ENCODE assay signal across 15 cellular contexts in the genomic region with DNA sequence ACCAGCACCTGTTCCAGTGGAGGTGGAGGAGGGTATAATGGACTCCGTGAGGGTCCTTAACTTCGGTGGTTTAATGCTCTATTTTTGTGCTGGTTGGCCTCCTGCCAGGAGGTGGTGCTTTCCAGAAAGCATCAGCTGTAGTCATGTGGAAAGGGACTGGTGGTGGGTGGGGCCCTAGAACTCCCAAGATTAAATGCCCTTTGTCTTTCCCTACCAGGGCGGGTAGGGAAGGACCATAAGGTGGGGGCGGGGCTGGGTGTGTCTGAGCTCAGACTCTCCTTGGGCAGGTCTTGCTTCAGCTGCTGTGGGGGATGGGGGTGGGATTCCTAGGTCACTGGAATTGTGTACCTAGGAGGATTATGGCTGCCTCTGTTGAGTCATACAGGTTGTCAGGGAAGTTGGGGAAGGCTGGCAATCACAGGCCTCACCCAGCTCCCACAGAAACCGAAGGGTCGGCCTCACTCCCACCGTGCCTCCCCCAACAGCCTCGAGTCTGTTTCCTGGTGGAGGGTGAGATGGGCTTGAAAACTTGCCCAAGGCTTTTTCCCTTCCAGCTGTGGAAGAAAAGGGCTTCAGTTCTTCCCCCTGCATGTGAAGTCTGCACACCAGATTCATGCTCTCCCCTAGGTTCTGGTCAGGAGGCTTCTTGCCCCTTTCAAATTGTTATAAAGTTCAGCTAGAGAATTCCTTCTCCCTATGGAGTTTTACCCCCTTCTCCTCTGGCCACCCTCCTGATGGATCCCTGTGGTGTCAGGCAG.
DNase-seq lines count a peak whose midpoint lies in the region; ATAC-seq and TF ChIP-seq lines count a peak whose summit lies in the region.
"Had no signal": no experiment of that assay in that cellular context is flagged by ENCODE, and none has a peak within 500 bp of the region (broad histone marks: within the 10 kb centered on the region; RNA-seq: fewer than 3 reads in every experiment).

No MANE protein-coding gene starts in this region.

- no peaks in the 10 kb centered on the region for H4K20me1 ChIP-seq in BLaER1
- no peaks in the 10 kb centered on the region for H4K20me1 ChIP-seq in HCT116 (ENCODE audit: insufficient read depth)

- POLR2A ChIA-PET in HCT116 (lab: Charles Lee): no interaction called here

- no peak overlapping the region for H3K27ac ChIP-seq in BLaER1
- H3K27ac ChIP-seq in HCT116 (ENCODE audit: low read depth, low read length): no peak overlapping the region
- peak overlapping the region in 3 of 4 donors; percentile 58 to 68 (median 60) for H3K27ac ChIP-seq in esophagus squamous epithelium
- no peak overlapping the region for H3K27ac ChIP-seq in tibial nerve
- H3K27ac ChIP-seq: adrenal gland, gastrocnemius medialis, neutrophil had no signal

- no peak overlapping the region for H2AFZ ChIP-seq in HCT116 (ENCODE audit: low read depth, low read length, poor library complexity, severe bottlenecking)

- TF ChIP-seq EP300 in tibial nerve (IDR thresholded peaks at IDR 0.05): no peak

- DNase-seq in HCT116 (ENCODE audit: low read depth, low spot score): no peak
- peak; percentile 82 for DNase-seq in NCI-H82 (lab: John Stamatoyannopoulos, UW)
- DNase-seq in esophagus squamous epithelium (lab: John Stamatoyannopoulos, UW): no peak
- no peak for DNase-seq in tibial nerve (ENCODE audit: low spot score in 2 of 2)
- no peak for DNase-seq in stimulated activated naive CD8-positive, alpha-beta T cell treated with anti-CD3 and anti-CD28 coated beads, Interleukin-15, Interleukin-2, amounts not matched to agents 100 U/mL and 50 U/mL, for 24 hours
- DNase-seq in T-helper 2 cell: no peak
- DNase-seq: activated CD4-positive, alpha-beta T cell treated with anti-CD3 and anti-CD28 coated beads, Interleukin-2, amount 50 U/mL, for 48 hours; cerebellar nuclear complex; DND-41; gastrocnemius medialis; SIG-M5 had no signal

- WGBS in esophagus squamous epithelium, 2 donors: 62 to 80% methylated on average over 1 to 7 of the region's 8 CpGs
- WGBS in tibial nerve, 2 donors: 59 to 65% methylated on average over 8 of the region's 8 CpGs

- no peak for TF ChIP-seq POLR2A in HCT116 (IDR thresholded peaks at IDR 0.05; ENCODE audit: borderline replicate concordance, extremely low read depth, insufficient read depth, insufficient read length)
- no peak for TF ChIP-seq POLR2A in esophagus squamous epithelium (IDR thresholded peaks at IDR 0.05)
- no peak for TF ChIP-seq POLR2A in tibial nerve (IDR thresholded peaks at IDR 0.05)

- BruUV-seq in HCT116 (replicated peaks; lab: Mats Ljungman, UMichigan): no TSS peak

- ATAC-seq in HCT116 (peak; percentile 40; the same call in 1 of the 2 replicates), GM18858 (IDR thresholded peaks at IDR 0.05; ENCODE audit: unreplicated experiment) (no peak)
- no peak for ATAC-seq in stimulated activated naive CD8-positive, alpha-beta T cell treated with anti-CD3 and anti-CD28 coated beads, Interleukin-15, Interleukin-2, amounts not matched to agents 100 U/mL and 50 U/mL, for 24 hours
- ATAC-seq: gastrocnemius medialis had no signal

- no peak overlapping the region for H3K9ac ChIP-seq in BLaER1
- no peak overlapping the region for H3K9ac ChIP-seq in HCT116 (ENCODE audit: low read length)

- H3K27me3 ChIP-seq in BLaER1 (no peaks in the 10 kb centered on the region), HCT116 (ENCODE audit: insufficient read depth, low read length) (no peaks in the 10 kb centered on the region), esophagus squamous epithelium (no peaks in the 10 kb centered on the region), tibial nerve (no peaks in the 10 kb centered on the region)
- H3K27me3 ChIP-seq: adrenal gland, gastrocnemius medialis, neutrophil had no signal

- H3K4me3 ChIP-seq in BLaER1 (no peak overlapping the region), HCT116 (replicated peaks in 1 of 2; ENCODE audit: low read depth in 1 of 2, low read length in 2 of 2) (no peak overlapping the region), esophagus squamous epithelium (no peak overlapping the region), tibial nerve (no peak overlapping the region)
- H3K4me3 ChIP-seq: adrenal gland, gastrocnemius medialis had no signal

- H3K36me3 ChIP-seq in BLaER1 (no peaks in the 10 kb centered on the region), HCT116 (ENCODE audit: control insufficient read depth in 1 of 2, insufficient read depth in 2 of 2, low read length in 2 of 2) (no peaks in the 10 kb centered on the region), esophagus squamous epithelium (no peaks in the 10 kb centered on the region), tibial nerve (no peaks in the 10 kb centered on the region)
- H3K36me3 ChIP-seq: adrenal gland, gastrocnemius medialis, neutrophil had no signal

- H3K9me3 ChIP-seq in BLaER1 (peaks cover 20% of the 10 kb centered on the region), HCT116 (ENCODE audit: control insufficient read depth in 1 of 2, insufficient read depth in 1 of 2, low read depth in 1 of 2, low read length in 2 of 2) (peaks cover 0 to 5% of the 10 kb centered on the region in 2 experiments; a peak in 1 of 4 replicates), esophagus squamous epithelium (peaks cover 0 to 6% (median 4%) of the 10 kb centered on the region in 3 donors), tibial nerve (peaks cover 0 to 22% (median 0%) of the 10 kb centered on the region in 4 donors)
- H3K9me3 ChIP-seq: adrenal gland, gastrocnemius medialis, neutrophil had no signal

- TF ChIP-seq CTCF in HCT116 (IDR thresholded peaks at IDR 0.05 in 2 of 3, conservative IDR thresholded peaks at IDR 0.05 in 1 of 3; ENCODE audit: borderline replicate concordance in 1 of 3, insufficient read depth in 1 of 3, low read depth in 2 of 3, low read length in 2 of 3): no peak
- TF ChIP-seq CTCF in esophagus squamous epithelium (IDR thresholded peaks at IDR 0.05): no peak
- TF ChIP-seq CTCF in tibial nerve (IDR thresholded peaks at IDR 0.05): no peak

- H3K79me2 ChIP-seq in HCT116 (ENCODE audit: insufficient read depth, low read length): no peaks in the 10 kb centered on the region

- RAD21 ChIA-PET in HCT116 (lab: Charles Lee; ENCODE audit: low non-redundant PET in 1 of 2, low total read pairs in 2 of 2, uncharacterized antibody in 2 of 2, unreplicated experiment in 2 of 2): no interaction called here

- no peaks in the 10 kb centered on the region for H3K9me2 ChIP-seq in HCT116 (ENCODE audit: insufficient read depth)

- H3K4me1 ChIP-seq in BLaER1: peaks cover 12% of the 10 kb centered on the region
- H3K4me1 ChIP-seq in HCT116 (ENCODE audit: control insufficient read depth in 1 of 2, insufficient read depth in 2 of 2, low read length in 2 of 2): peaks cover 0 to 4% of the 10 kb centered on the region in 2 experiments; a peak in 2 of 4 replicates
- H3K4me1 ChIP-seq in esophagus squamous epithelium: peaks cover 0 to 25% (median 5%) of the 10 kb centered on the region in 3 donors
- no peaks in the 10 kb centered on the region for H3K4me1 ChIP-seq in tibial nerve
- H3K4me1 ChIP-seq: adrenal gland, gastrocnemius medialis had no signal

- CTCF ChIA-PET in HCT116 (lab: Charles Lee): interaction anchor here (1.1 kb wide), 1 partner anchor 342 kb away, joined by 3 read pairs; no protein-coding TSS in a partner anchor

- H3K4me2 ChIP-seq in BLaER1 (peak overlapping the region; percentile 30), HCT116 (ENCODE audit: low read length) (no peak overlapping the region)

- intact Hi-C loops in HCT116 (cut with micrococcal nuclease) (no loop called here), esophagus squamous epithelium (cut with DNase I) (no loop called here)

- no peak for TF ChIP-seq RAD21 in HCT116 (IDR thresholded peaks at IDR 0.05; ENCODE audit: low read depth)

TF ChIP-seq in HCT116, 20 proteins besides CTCF, POLR2A, EP300 and RAD21 (continues in another document):
- TF ChIP-seq SIN3A (IDR thresholded peaks at IDR 0.05; ENCODE audit: low read depth): no peak
- TF ChIP-seq SRF (IDR thresholded peaks at IDR 0.05; ENCODE audit: low read depth): no peak
- TF ChIP-seq ELF1 (IDR thresholded peaks at IDR 0.05; ENCODE audit: borderline replicate concordance, low read depth): no peak
- no peak for TF ChIP-seq TCF7L2 (IDR thresholded peaks at IDR 0.05; ENCODE audit: borderline replicate concordance, extremely low read depth, insufficient read depth, insufficient read length)
- TF ChIP-seq YY1 (IDR thresholded peaks at IDR 0.05; ENCODE audit: extremely low read depth, insufficient replicate concordance, low read depth, low read length): no peak
- TF ChIP-seq, protein P1, sequence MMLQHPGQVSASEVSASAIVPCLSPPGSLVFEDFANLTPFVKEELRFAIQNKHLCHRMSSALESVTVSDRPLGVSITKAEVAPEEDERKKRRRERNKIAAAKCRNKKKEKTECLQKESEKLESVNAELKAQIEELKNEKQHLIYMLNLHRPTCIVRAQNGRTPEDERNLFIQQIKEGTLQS (IDR thresholded peaks at IDR 0.05): no peak
- no peak for TF ChIP-seq POLR2AphosphoS5 (IDR thresholded peaks at IDR 0.05; ENCODE audit: low read depth, low read length)
- TF ChIP-seq FOSL1 (IDR thresholded peaks at IDR 0.05; ENCODE audit: low read depth): no peak
- TF ChIP-seq, protein P2, sequence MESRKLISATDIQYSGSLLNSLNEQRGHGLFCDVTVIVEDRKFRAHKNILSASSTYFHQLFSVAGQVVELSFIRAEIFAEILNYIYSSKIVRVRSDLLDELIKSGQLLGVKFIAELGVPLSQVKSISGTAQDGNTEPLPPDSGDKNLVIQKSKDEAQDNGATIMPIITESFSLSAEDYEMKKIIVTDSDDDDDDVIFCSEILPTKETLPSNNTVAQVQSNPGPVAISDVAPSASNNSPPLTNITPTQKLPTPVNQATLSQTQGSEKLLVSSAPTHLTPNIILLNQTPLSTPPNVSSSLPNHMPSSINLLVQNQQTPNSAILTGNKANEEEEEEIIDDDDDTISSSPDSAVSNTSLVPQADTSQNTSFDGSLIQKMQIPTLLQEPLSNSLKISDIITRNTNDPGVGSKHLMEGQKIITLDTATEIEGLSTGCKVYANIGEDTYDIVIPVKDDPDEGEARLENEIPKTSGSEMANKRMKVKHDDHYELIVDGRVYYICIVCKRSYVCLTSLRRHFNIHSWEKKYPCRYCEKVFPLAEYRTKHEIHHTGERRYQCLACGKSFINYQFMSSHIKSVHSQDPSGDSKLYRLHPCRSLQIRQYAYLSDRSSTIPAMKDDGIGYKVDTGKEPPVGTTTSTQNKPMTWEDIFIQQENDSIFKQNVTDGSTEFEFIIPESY (IDR thresholded peaks at IDR 0.05; ENCODE audit: extremely low read depth, insufficient replicate concordance, low read length): no peak

Comparison
In these comparisons a context has a peak if more than half of its experiments do, and no peak if none do; other contexts are left out.
1. H3K27ac ChIP-seq: peak in esophagus squamous epithelium (3 of 4); none in BLaER1 (single experiment), HCT116 (single experiment) and tibial nerve (0 of 4).